ENCODE assay signal across 22 cellular contexts in genomic region chr4:71866212-71866885, GRCh38.
DNase-seq lines count a peak whose midpoint lies in the region; ATAC-seq and TF ChIP-seq lines count a peak whose summit lies in the region.
"Had no signal": no experiment of that assay in that cellular context is flagged by ENCODE, and none has a peak within 500 bp of the region (broad histone marks: within the 10 kb centered on the region; RNA-seq: fewer than 3 reads in every experiment).

No MANE protein-coding gene starts in this region.

- no peaks in the 10 kb centered on the region for H3K27me3 ChIP-seq in endodermal cell (ENCODE audit: control insufficient read depth, insufficient read depth, low read length, poor library complexity, severe bottlenecking)
- H3K27me3 ChIP-seq: BLaER1 had no signal

- peaks cover 60% of the 10 kb centered on the region for H3K9me3 Mint-ChIP-seq in endodermal cell

- H3K4me3 ChIP-seq in endodermal cell (ENCODE audit: low read length), result peak overlapping the region; percentile 59
- H3K4me3 ChIP-seq: BLaER1, GM12878, GM23338, HAP-1 had no signal

- ATAC-seq in GM18907 (IDR thresholded peaks at IDR 0.05; ENCODE audit: unreplicated experiment) (peak; percentile 72), GM19452 (IDR thresholded peaks at IDR 0.05; ENCODE audit: unreplicated experiment) (peak; percentile 53), HG02981 (IDR thresholded peaks at IDR 0.05; ENCODE audit: unreplicated experiment) (peak; percentile 50)
- ATAC-seq: CD8-positive, alpha-beta T cell; GM12878; GM23338 had no signal

- H3K36me3 ChIP-seq in endodermal cell (ENCODE audit: control insufficient read depth, insufficient read depth, low read length), result peaks cover 6% of the 10 kb centered on the region
- H3K36me3 ChIP-seq: BLaER1, HAP-1 had no signal

- DNase-seq in endodermal cell (no peak), islet precursor cell (no peak), DMS53 treated with DMSO at 0.1 percent for 48 hours (lab: John Stamatoyannopoulos, UW; ENCODE audit: unreplicated experiment) (no peak), NCI-H1048 (lab: John Stamatoyannopoulos, UW) (no peak)
- DNase-seq: Caco-2; CD4-positive, CD25-positive, alpha-beta regulatory T cell; CD8-positive, alpha-beta T cell; DMS153; DMS79; EL; GDM1; HFFc6 had no signal

- H3K27ac ChIP-seq in endodermal cell (ENCODE audit: low read depth, low read length), result no peak overlapping the region
- H3K27ac ChIP-seq: 22Rv1, BLaER1, C4-2B had no signal

- no peaks in the 10 kb centered on the region for H3K4me1 Mint-ChIP-seq in endodermal cell
- H3K4me1 Mint-ChIP-seq: B cell; CD4-positive, CD25-positive, alpha-beta regulatory T cell; GM23338 had no signal

- peaks cover 66% of the 10 kb centered on the region for H3K9me3 ChIP-seq in endodermal cell (ENCODE audit: control insufficient read depth, low read length)
- H3K9me3 ChIP-seq: Caco-2, HAP-1 had no signal

- H3K36me3 Mint-ChIP-seq in endodermal cell (ENCODE audit: low read depth), result peaks cover 34% of the 10 kb centered on the region
- H3K36me3 Mint-ChIP-seq: CD4-positive, CD25-positive, alpha-beta regulatory T cell; CD8-positive, alpha-beta T cell had no signal

- no peak overlapping the region for H3K4me3 Mint-ChIP-seq in endodermal cell
- H3K4me3 Mint-ChIP-seq: B cell; CD4-positive, CD25-positive, alpha-beta regulatory T cell; CD8-positive, alpha-beta T cell; GM23338; HFFc6 had no signal

- H3K27me3 Mint-ChIP-seq in endodermal cell (ENCODE audit: insufficient read depth), result no peaks in the 10 kb centered on the region
- H3K27me3 Mint-ChIP-seq: B cell; CD4-positive, CD25-positive, alpha-beta regulatory T cell had no signal

- TF ChIP-seq CTCF in endodermal cell (conservative IDR thresholded peaks at IDR 0.05), result no peak

- no peaks in the 10 kb centered on the region for H3K4me1 ChIP-seq in endodermal cell (ENCODE audit: control insufficient read depth, insufficient read depth, low read length)
- H3K4me1 ChIP-seq: BLaER1, Caco-2, HAP-1 had no signal

- H3K27ac Mint-ChIP-seq in endodermal cell, result no peak overlapping the region
- H3K27ac Mint-ChIP-seq: B cell; CD4-positive, CD25-positive, alpha-beta regulatory T cell; CD8-positive, alpha-beta T cell; GM23338; HFFc6 had no signal

- H3K9ac ChIP-seq in endodermal cell (ENCODE audit: extremely low read depth, low read length, poor library complexity, severe bottlenecking), result no peak overlapping the region
- H3K9ac ChIP-seq: BLaER1 had no signal

- WGBS in endodermal cell (ENCODE audit: insufficient coverage in 1 of 2, insufficient read length in 1 of 2), 2 experiments, result 95 to 100% methylated on average over 2 to 4 of the region's 4 CpGs
